Comparison of ENCODE assay signal across 18 cellular contexts in genomic region chr7:47342646-47343045, GRCh38.
"Had no signal": no experiment of that assay in that cellular context is flagged by ENCODE, and none has a peak within 500 bp of the region (broad histone marks: within the 10 kb centered on the region; RNA-seq: fewer than 3 reads in every experiment).

No MANE protein-coding gene starts in this region.

- DNase-seq: activated B cell treated with CpG ODN at 0.5 μM for 24 hours; activated CD4-positive, alpha-beta T cell treated with anti-CD3 and anti-CD28 coated beads for 48 hours; activated CD8-positive, alpha-beta T cell treated with anti-CD3 and anti-CD28 coated beads for 36 hours; activated naive CD4-positive, alpha-beta T cell treated with anti-CD3 and anti-CD28 coated beads for 36 hours; activated T-cell treated with anti-CD3 and anti-CD28 coated beads, Interleukin-2, amount 50 U/mL, for 4 hours; central memory CD4-positive, alpha-beta T cell; gastrocnemius medialis; heart left ventricle; kidney glomerular epithelial cell; natural killer cell had no signal

- H2AFZ ChIP-seq: parathyroid adenoma had no signal

- H3K4me3 Mint-ChIP-seq: activated B cell treated with CpG ODN at 0.5 μM for 24 hours; activated CD8-positive, alpha-beta T cell treated with anti-CD3 and anti-CD28 coated beads for 36 hours; activated naive CD4-positive, alpha-beta T cell treated with anti-CD3 and anti-CD28 coated beads for 36 hours; activated T-cell treated with anti-CD3 and anti-CD28 coated beads, Interleukin-2, amount 50 U/mL, for 4 hours; brain; natural killer cell; stimulated activated naive CD8-positive, alpha-beta T cell treated with anti-CD3 and anti-CD28 coated beads, Interleukin-15, Interleukin-2, amounts not matched to agents 100 ng/mL and 50 ng/mL, for 24 hours; type B pancreatic cell had no signal

- H3K9me3 ChIP-seq: gastrocnemius medialis, suprapubic skin had no signal

- H3K27ac Mint-ChIP-seq: activated B cell treated with CpG ODN at 0.5 μM for 24 hours; activated CD8-positive, alpha-beta T cell treated with anti-CD3 and anti-CD28 coated beads for 36 hours; activated naive CD4-positive, alpha-beta T cell treated with anti-CD3 and anti-CD28 coated beads for 36 hours; brain; natural killer cell; stimulated activated naive CD8-positive, alpha-beta T cell treated with anti-CD3 and anti-CD28 coated beads, Interleukin-15, Interleukin-2, amounts not matched to agents 100 ng/mL and 50 ng/mL, for 24 hours; type B pancreatic cell had no signal

- H3K9me3 Mint-ChIP-seq: activated B cell treated with CpG ODN at 0.5 μM for 24 hours; activated CD8-positive, alpha-beta T cell treated with anti-CD3 and anti-CD28 coated beads for 36 hours; activated naive CD4-positive, alpha-beta T cell treated with anti-CD3 and anti-CD28 coated beads for 36 hours; natural killer cell; type B pancreatic cell had no signal

- H3K27me3 ChIP-seq: gastrocnemius medialis, heart left ventricle, suprapubic skin had no signal

- H3K36me3 Mint-ChIP-seq: natural killer cell had no signal

- ATAC-seq: activated CD8-positive, alpha-beta T cell treated with anti-CD3 and anti-CD28 coated beads for 36 hours; activated T-cell treated with anti-CD3 and anti-CD28 coated beads, Interleukin-2, amount 50 U/mL, for 4 hours; esophagus mucosa; gastrocnemius medialis; natural killer cell had no signal

- FAIRE-seq: colon had no signal

- H3K4me1 ChIP-seq: suprapubic skin had no signal

- H3K27ac ChIP-seq: gastrocnemius medialis, heart left ventricle, parathyroid adenoma, suprapubic skin had no signal

- H3K4me1 Mint-ChIP-seq: activated B cell treated with CpG ODN at 0.5 μM for 24 hours, natural killer cell had no signal

- H3K79me2 ChIP-seq: parathyroid adenoma had no signal

- H3K27me3 Mint-ChIP-seq: activated B cell treated with CpG ODN at 0.5 μM for 24 hours; activated CD8-positive, alpha-beta T cell treated with anti-CD3 and anti-CD28 coated beads for 36 hours; brain; stimulated activated naive CD8-positive, alpha-beta T cell treated with anti-CD3 and anti-CD28 coated beads, Interleukin-15, Interleukin-2, amounts not matched to agents 100 ng/mL and 50 ng/mL, for 24 hours; type B pancreatic cell had no signal

- H3K4me3 ChIP-seq: gastrocnemius medialis, heart left ventricle, lung, suprapubic skin had no signal

- H3K9ac ChIP-seq: parathyroid adenoma had no signal
